Comparison of ENCODE assay signal across 1 cellular context in the genomic region with DNA sequence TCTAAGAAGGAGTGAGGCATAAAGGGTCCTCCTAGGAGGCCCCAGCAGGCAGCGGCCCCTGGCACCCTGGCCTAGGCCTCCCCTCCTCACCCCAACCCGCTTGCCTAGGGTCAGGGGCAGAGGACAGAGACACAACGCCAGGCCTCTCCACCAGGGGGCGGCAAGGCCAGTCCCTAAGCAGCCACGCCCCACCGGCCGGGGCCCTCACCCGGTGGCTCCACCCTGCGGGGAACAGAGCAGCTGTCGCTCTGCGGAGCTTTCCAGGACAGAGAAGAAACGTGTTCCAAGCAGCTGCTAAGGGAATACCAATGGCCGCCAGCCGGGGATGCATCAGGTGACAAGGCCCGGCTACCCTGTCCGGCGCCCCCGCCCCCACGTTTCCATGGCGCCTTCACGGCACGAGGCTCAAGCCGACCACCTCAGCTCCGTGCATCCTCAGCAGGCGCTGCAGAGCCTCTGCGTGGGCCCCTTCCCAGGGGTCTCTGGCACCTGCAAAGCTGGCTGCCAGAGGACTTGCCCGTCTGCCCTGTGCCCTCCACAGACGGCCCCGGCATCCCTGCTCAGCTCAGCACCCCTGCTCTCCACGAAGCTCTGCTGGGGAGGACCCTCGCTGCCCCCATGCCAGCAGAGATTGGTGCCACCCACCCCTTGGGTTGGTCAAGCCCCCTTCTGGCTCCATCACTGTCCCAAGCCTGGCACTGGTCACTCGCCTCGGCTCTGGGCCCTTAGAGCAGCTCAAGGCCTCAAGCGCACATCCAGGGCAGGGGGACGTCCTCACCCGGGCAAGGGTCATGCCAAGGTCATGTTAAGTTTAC.
TF ChIP-seq lines count a peak whose summit lies in the region.

No MANE protein-coding gene starts in this region.

TF ChIP-seq in HepG2, 621 proteins besides CTCF, POLR2A, EP300 and RAD21 (continued from another document and continues in another):
- TF ChIP-seq ZNF646 (CRISPR knock-in tag; IDR thresholded peaks at IDR 0.05) (no peak), ZNF570 (CRISPR knock-in tag; IDR thresholded peaks at IDR 0.05; ENCODE audit: borderline replicate concordance) (no peak), ZNF484 (CRISPR knock-in tag; IDR thresholded peaks at IDR 0.05; ENCODE audit: borderline replicate concordance, low read depth) (no peak), SP5 (CRISPR knock-in tag; IDR thresholded peaks at IDR 0.05; ENCODE audit: borderline replicate concordance, low read depth) (peak; percentile 91), SIX4 (CRISPR knock-in tag; IDR thresholded peaks at IDR 0.05) (no peak), TRIM24 (CRISPR knock-in tag; IDR thresholded peaks at IDR 0.05) (no peak), TOPORS (CRISPR knock-in tag; IDR thresholded peaks at IDR 0.05) (no peak), ARID3A (IDR thresholded peaks at IDR 0.05; ENCODE audit: low read depth, low read length) (no peak), ZNF18 (CRISPR knock-in tag; IDR thresholded peaks at IDR 0.05; ENCODE audit: insufficient replicate concordance) (no peak), ETV5 (CRISPR knock-in tag; IDR thresholded peaks at IDR 0.05; ENCODE audit: borderline replicate concordance) (no peak; the same call in 1 of the 2 replicates), ZBTB38 (CRISPR knock-in tag; IDR thresholded peaks at IDR 0.05) (peak; percentile 62; the same call in 1 of the 2 replicates), HDAC2 (CRISPR knock-in tag; IDR thresholded peaks at IDR 0.05) (peak; percentile 37; the same call in 1 of the 2 replicates), IRF2 (CRISPR knock-in tag; IDR thresholded peaks at IDR 0.05) (peak; percentile 82), ZNF33B (CRISPR knock-in tag; IDR thresholded peaks at IDR 0.05) (no peak), GATAD1 (CRISPR knock-in tag; IDR thresholded peaks at IDR 0.05) (0 out of 2 replicates have a peak, but pooled peaks have one; percentile 47), RARG (CRISPR knock-in tag; IDR thresholded peaks at IDR 0.05; ENCODE audit: low read depth) (no peak), ZNF749 (CRISPR knock-in tag; IDR thresholded peaks at IDR 0.05; ENCODE audit: borderline replicate concordance) (no peak), MIER3 (CRISPR knock-in tag; IDR thresholded peaks at IDR 0.05; ENCODE audit: borderline replicate concordance) (peak; percentile 70; the same call in 1 of the 2 replicates), PLSCR1 (CRISPR knock-in tag; IDR thresholded peaks at IDR 0.05; ENCODE audit: borderline replicate concordance) (no peak), BCLAF1 (IDR thresholded peaks at IDR 0.05) (no peak), SIN3B (IDR thresholded peaks at IDR 0.05; ENCODE audit: low read length) (no peak), ATF2 (CRISPR knock-in tag; IDR thresholded peaks at IDR 0.05) (peak; percentile 34; the same call in 1 of the 2 replicates), THAP11 (CRISPR knock-in tag; IDR thresholded peaks at IDR 0.05) (peak; percentile 81), ZNF7 (CRISPR knock-in tag; IDR thresholded peaks at IDR 0.05) (no peak), GATAD2A (CRISPR knock-in tag; IDR thresholded peaks at IDR 0.05) (no peak)
- TF ChIP-seq, protein P1, sequence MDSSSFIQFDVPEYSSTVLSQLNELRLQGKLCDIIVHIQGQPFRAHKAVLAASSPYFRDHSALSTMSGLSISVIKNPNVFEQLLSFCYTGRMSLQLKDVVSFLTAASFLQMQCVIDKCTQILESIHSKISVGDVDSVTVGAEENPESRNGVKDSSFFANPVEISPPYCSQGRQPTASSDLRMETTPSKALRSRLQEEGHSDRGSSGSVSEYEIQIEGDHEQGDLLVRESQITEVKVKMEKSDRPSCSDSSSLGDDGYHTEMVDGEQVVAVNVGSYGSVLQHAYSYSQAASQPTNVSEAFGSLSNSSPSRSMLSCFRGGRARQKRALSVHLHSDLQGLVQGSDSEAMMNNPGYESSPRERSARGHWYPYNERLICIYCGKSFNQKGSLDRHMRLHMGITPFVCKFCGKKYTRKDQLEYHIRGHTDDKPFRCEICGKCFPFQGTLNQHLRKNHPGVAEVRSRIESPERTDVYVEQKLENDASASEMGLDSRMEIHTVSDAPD (CRISPR knock-in tag; IDR thresholded peaks at IDR 0.05) = no peak
- TF ChIP-seq, protein P2, sequence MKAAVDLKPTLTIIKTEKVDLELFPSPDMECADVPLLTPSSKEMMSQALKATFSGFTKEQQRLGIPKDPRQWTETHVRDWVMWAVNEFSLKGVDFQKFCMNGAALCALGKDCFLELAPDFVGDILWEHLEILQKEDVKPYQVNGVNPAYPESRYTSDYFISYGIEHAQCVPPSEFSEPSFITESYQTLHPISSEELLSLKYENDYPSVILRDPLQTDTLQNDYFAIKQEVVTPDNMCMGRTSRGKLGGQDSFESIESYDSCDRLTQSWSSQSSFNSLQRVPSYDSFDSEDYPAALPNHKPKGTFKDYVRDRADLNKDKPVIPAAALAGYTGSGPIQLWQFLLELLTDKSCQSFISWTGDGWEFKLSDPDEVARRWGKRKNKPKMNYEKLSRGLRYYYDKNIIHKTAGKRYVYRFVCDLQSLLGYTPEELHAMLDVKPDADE (CRISPR knock-in tag; IDR thresholded peaks at IDR 0.05) = no peak
- TF ChIP-seq, protein P3, sequence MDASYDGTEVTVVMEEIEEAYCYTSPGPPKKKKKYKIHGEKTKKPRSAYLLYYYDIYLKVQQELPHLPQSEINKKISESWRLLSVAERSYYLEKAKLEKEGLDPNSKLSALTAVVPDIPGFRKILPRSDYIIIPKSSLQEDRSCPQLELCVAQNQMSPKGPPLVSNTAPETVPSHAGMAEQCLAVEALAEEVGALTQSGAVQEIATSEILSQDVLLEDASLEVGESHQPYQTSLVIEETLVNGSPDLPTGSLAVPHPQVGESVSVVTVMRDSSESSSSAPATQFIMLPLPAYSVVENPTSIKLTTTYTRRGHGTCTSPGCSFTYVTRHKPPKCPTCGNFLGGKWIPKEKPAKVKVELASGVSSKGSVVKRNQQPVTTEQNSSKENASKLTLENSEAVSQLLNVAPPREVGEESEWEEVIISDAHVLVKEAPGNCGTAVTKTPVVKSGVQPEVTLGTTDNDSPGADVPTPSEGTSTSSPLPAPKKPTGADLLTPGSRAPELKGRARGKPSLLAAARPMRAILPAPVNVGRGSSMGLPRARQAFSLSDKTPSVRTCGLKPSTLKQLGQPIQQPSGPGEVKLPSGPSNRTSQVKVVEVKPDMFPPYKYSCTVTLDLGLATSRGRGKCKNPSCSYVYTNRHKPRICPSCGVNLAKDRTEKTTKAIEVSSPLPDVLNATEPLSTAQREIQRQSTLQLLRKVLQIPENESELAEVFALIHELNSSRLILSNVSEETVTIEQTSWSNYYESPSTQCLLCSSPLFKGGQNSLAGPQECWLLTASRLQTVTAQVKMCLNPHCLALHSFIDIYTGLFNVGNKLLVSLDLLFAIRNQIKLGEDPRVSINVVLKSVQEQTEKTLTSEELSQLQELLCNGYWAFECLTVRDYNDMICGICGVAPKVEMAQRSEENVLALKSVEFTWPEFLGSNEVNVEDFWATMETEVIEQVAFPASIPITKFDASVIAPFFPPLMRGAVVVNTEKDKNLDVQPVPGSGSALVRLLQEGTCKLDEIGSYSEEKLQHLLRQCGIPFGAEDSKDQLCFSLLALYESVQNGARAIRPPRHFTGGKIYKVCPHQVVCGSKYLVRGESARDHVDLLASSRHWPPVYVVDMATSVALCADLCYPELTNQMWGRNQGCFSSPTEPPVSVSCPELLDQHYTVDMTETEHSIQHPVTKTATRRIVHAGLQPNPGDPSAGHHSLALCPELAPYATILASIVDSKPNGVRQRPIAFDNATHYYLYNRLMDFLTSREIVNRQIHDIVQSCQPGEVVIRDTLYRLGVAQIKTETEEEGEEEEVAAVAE (CRISPR knock-in tag; IDR thresholded peaks at IDR 0.05; ENCODE audit: borderline replicate concordance) = no peak
